Comparison of ENCODE assay signal across 10 cellular contexts in the genomic region with DNA sequence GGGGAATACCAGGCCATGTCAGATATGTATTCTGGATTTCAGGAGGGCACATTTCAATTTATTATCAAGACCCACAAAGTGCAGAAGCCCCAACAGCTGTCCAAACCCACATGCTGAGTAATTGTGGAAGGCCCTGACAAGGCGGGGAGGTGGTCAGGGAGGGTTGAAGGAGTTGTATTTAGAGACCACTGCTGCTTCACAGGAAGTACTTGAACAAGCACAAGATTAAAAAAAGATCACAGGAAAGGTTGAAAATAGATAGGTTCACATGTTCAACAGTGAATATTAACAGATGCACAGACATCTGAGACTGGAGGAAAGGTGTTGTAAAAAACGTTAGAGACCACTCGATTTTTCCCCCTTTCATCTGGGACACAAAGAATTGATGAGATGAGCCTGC. TPM values are rescaled to one million over a fixed set of nuclear protein-coding genes. Genes with fewer than 3 reads are reported as not detected.
A peak's percentile ranks its signal among the peaks of the same experiment; 100 is the strongest.
DNase-seq lines count a peak whose midpoint lies in the region; ATAC-seq, FAIRE-seq and TF ChIP-seq lines count a peak whose summit lies in the region.
"Had no signal": no experiment of that assay in that cellular context is flagged by ENCODE, and none has a peak within 500 bp of the region (broad histone marks: within the 10 kb centered on the region; RNA-seq: fewer than 3 reads in every experiment).

No MANE protein-coding gene starts in this region.

- peaks cover 1% of the 10 kb centered on the region for H3K9me3 Mint-ChIP-seq in activated naive CD8-positive, alpha-beta T cell treated with anti-CD3 and anti-CD28 coated beads, Interleukin-2, amount 10 ng/mL, durations not matched to agents 7 days and 5 days
- H3K9me3 Mint-ChIP-seq: nephron had no signal

- no peak overlapping the region for H3K4me3 ChIP-seq in MG63

- no peaks in the 10 kb centered on the region for H3K27me3 Mint-ChIP-seq in activated naive CD8-positive, alpha-beta T cell treated with anti-CD3 and anti-CD28 coated beads, Interleukin-2, amount 10 ng/mL, durations not matched to agents 7 days and 5 days

- peaks cover 5% of the 10 kb centered on the region for H3K36me3 Mint-ChIP-seq in activated naive CD8-positive, alpha-beta T cell treated with anti-CD3 and anti-CD28 coated beads, Interleukin-2, amount 10 ng/mL, durations not matched to agents 7 days and 5 days

- H3K36me3 ChIP-seq in MG63 = no peaks in the 10 kb centered on the region

- TF ChIP-seq POLR2A in GM12892 (IDR thresholded peaks at IDR 0.05; ENCODE audit: low read depth, low read length) = peak; percentile 71; the same call in 1 of the 2 replicates

- H3K4me1 Mint-ChIP-seq in activated naive CD8-positive, alpha-beta T cell treated with anti-CD3 and anti-CD28 coated beads, Interleukin-2, amount 10 ng/mL, durations not matched to agents 7 days and 5 days = peaks cover 50% of the 10 kb centered on the region

- H3K27ac Mint-ChIP-seq in activated naive CD8-positive, alpha-beta T cell treated with anti-CD3 and anti-CD28 coated beads, Interleukin-2, amount 10 ng/mL, durations not matched to agents 7 days and 5 days = peak overlapping the region; percentile 7
- H3K27ac Mint-ChIP-seq: nephron had no signal

- peaks cover 23% of the 10 kb centered on the region for H3K27me3 ChIP-seq in MG63

- no peak for DNase-seq in GM12892 (ENCODE audit: insufficient read length)
- no peak for DNase-seq in activated naive CD8-positive, alpha-beta T cell treated with anti-CD3 and anti-CD28 coated beads, Interleukin-2, amount 10 ng/mL, durations not matched to agents 7 days and 5 days
- DNase-seq in MG63 = no peak
- DNase-seq in NCI-H1105 (lab: John Stamatoyannopoulos, UW) = no peak
- DNase-seq in pons (ENCODE audit: low spot score) = no peak
- no peak for DNase-seq in amniotic stem cell (lab: John Stamatoyannopoulos, UW)

- ATAC-seq in GM19468 (IDR thresholded peaks at IDR 0.05; ENCODE audit: extremely low read depth, unreplicated experiment) (peak; percentile 62), HG03159 (IDR thresholded peaks at IDR 0.05; ENCODE audit: unreplicated experiment) (peak; percentile 59)
- peak; percentile 43 for ATAC-seq in activated naive CD8-positive, alpha-beta T cell treated with anti-CD3 and anti-CD28 coated beads, Interleukin-2, amount 10 ng/mL, durations not matched to agents 7 days and 5 days (ENCODE audit: low read depth)

- peak overlapping the region; percentile 33 for H3K4me3 Mint-ChIP-seq in activated naive CD8-positive, alpha-beta T cell treated with anti-CD3 and anti-CD28 coated beads, Interleukin-2, amount 10 ng/mL, durations not matched to agents 7 days and 5 days
- H3K4me3 Mint-ChIP-seq: nephron had no signal

- H3K9me3 ChIP-seq in MG63 = no peaks in the 10 kb centered on the region

- POLR2A ChIA-PET in activated naive CD8-positive, alpha-beta T cell treated with anti-CD3 and anti-CD28 coated beads, Interleukin-2, amount 10 ng/mL, durations not matched to agents 7 days and 5 days (lab: Charles Lee) = no interaction called here

- peak; percentile 98 for FAIRE-seq in GM12892 (lab: Jason Lieb, UNC)
- FAIRE-seq: endothelial cell of umbilical vein had no signal

RNA-seq across cellular contexts. Expression of a gene that starts 17.9 kb away (rescaled TPM):
- polyA plus RNA-seq in GM12892 (2012; ENCODE audit: missing spikeins) = 53.0 TPM
- total RNA-seq in activated naive CD8-positive, alpha-beta T cell treated with anti-CD3 and anti-CD28 coated beads, Interleukin-2, amount 10 ng/mL, durations not matched to agents 7 days and 5 days = 10 to 100 TPM; 55.3 to 56.3 TPM
- total RNA-seq in MG63 (2014; rRNA removed; shearing (Covaris generic); ENCODE audit: low replicate concordance) = 0.10 TPM in 1 of 2 replicates, not detected in the other

Comparison
In these comparisons a context has a peak if more than half of its experiments do, and no peak if none do; other contexts are left out.
1. RNA of a gene that starts 17.9 kb away (total RNA-seq): 55.3 to 56.3 TPM in activated naive CD8-positive, alpha-beta T cell treated with anti-CD3 and anti-CD28 coated beads, Interleukin-2, amount 10 ng/mL, durations not matched to agents 7 days and 5 days; 0.10 TPM in MG63; every median in the first group is over 10 times any median in the second.
2. Peak in every context shown above with its lines, with median percentiles within 50 percentile points of each other: ATAC-seq.